ENCODE assay signal across 15 cellular contexts in genomic region chr5:157460921-157461792, GRCh38. TPM values are rescaled to one million over a fixed set of nuclear protein-coding genes. Genes with fewer than 3 reads are reported as not detected.
A peak's percentile ranks its signal among the peaks of the same experiment; 100 is the strongest.
DNase-seq lines count a peak whose midpoint lies in the region; ATAC-seq and TF ChIP-seq lines count a peak whose summit lies in the region.
"Had no signal": no experiment of that assay in that cellular context is flagged by ENCODE, and none has a peak within 500 bp of the region (broad histone marks: within the 10 kb centered on the region; RNA-seq: fewer than 3 reads in every experiment).

No MANE protein-coding gene starts in this region.

- peaks cover 33% of the 10 kb centered on the region for H3K4me1 Mint-ChIP-seq in stimulated activated naive CD8-positive, alpha-beta T cell treated with anti-CD3 and anti-CD28 coated beads, Interleukin-15, Interleukin-2, amounts not matched to agents 100 ng/mL and 50 ng/mL, for 24 hours (ENCODE audit: low read depth)
- H3K4me1 Mint-ChIP-seq in brain (peaks cover 42% of the 10 kb centered on the region), memory B cell (peaks cover 55% of the 10 kb centered on the region)

- ATAC-seq in stimulated activated naive CD8-positive, alpha-beta T cell treated with anti-CD3 and anti-CD28 coated beads, Interleukin-15, Interleukin-2, amounts not matched to agents 100 U/mL and 50 U/mL, for 24 hours, result no peak
- ATAC-seq in memory B cell (ENCODE audit: low read depth) (no peak), Right ventricle myocardium superior (ENCODE audit: poor library complexity) (no peak)

- H3K36me3 Mint-ChIP-seq in stimulated activated naive CD8-positive, alpha-beta T cell treated with anti-CD3 and anti-CD28 coated beads, Interleukin-15, Interleukin-2, amounts not matched to agents 100 ng/mL and 50 ng/mL, for 24 hours (ENCODE audit: low read depth), result no peaks in the 10 kb centered on the region
- H3K36me3 Mint-ChIP-seq in brain (no peaks in the 10 kb centered on the region), memory B cell (peaks cover 16% of the 10 kb centered on the region)

- H3K9me3 Mint-ChIP-seq in stimulated activated naive CD8-positive, alpha-beta T cell treated with anti-CD3 and anti-CD28 coated beads, Interleukin-15, Interleukin-2, amounts not matched to agents 100 ng/mL and 50 ng/mL, for 24 hours, result no peaks in the 10 kb centered on the region
- no peaks in the 10 kb centered on the region for H3K9me3 Mint-ChIP-seq in brain
- no peaks in the 10 kb centered on the region for H3K9me3 Mint-ChIP-seq in memory B cell

- H3K4me3 Mint-ChIP-seq in stimulated activated naive CD8-positive, alpha-beta T cell treated with anti-CD3 and anti-CD28 coated beads, Interleukin-15, Interleukin-2, amounts not matched to agents 100 ng/mL and 50 ng/mL, for 24 hours, result peak overlapping the region; percentile 72
- peak overlapping the region in 4 of 5 experiments; percentile 11 to 76 (median 71) for H3K4me3 Mint-ChIP-seq in brain
- H3K4me3 Mint-ChIP-seq in memory B cell, result peak overlapping the region; percentile 90

- peaks cover 41% of the 10 kb centered on the region for H3K27me3 Mint-ChIP-seq in stimulated activated naive CD8-positive, alpha-beta T cell treated with anti-CD3 and anti-CD28 coated beads, Interleukin-15, Interleukin-2, amounts not matched to agents 100 ng/mL and 50 ng/mL, for 24 hours
- H3K27me3 Mint-ChIP-seq in brain (peaks cover 25% of the 10 kb centered on the region), memory B cell (no peaks in the 10 kb centered on the region)

- peaks cover 52% of the 10 kb centered on the region for H3K4me1 ChIP-seq in vagina

- peak overlapping the region; percentile 49 for H3K27ac Mint-ChIP-seq in stimulated activated naive CD8-positive, alpha-beta T cell treated with anti-CD3 and anti-CD28 coated beads, Interleukin-15, Interleukin-2, amounts not matched to agents 100 ng/mL and 50 ng/mL, for 24 hours
- H3K27ac Mint-ChIP-seq in brain (no peak overlapping the region), memory B cell (peak overlapping the region; percentile 88)

- DNase-seq in stimulated activated naive CD8-positive, alpha-beta T cell treated with anti-CD3 and anti-CD28 coated beads, Interleukin-15, Interleukin-2, amounts not matched to agents 100 U/mL and 50 U/mL, for 24 hours, result no peak
- no peak for DNase-seq in memory B cell (ENCODE audit: low spot score in 2 of 2)
- DNase-seq in vagina (ENCODE audit: extremely low spot score in 2 of 2), result no peak
- DNase-seq in NCI-H1436 (lab: John Stamatoyannopoulos, UW), result no peak
- DNase-seq in Right ventricle myocardium superior, result no peak
- no peak for DNase-seq in epidermal melanocyte (ENCODE audit: insufficient read length, low spot score)
- DNase-seq: heart right ventricle, mesenchymal stem cell, MG63, NCI-H345, small intestine had no signal

- no peaks in the 10 kb centered on the region for H3K36me3 ChIP-seq in vagina
- H3K36me3 ChIP-seq: heart right ventricle, MG63 had no signal

- no peaks in the 10 kb centered on the region for H3K9me3 ChIP-seq in vagina
- H3K9me3 ChIP-seq: heart right ventricle, MG63 had no signal

- H3K27me3 ChIP-seq in vagina, result no peaks in the 10 kb centered on the region

- H3K4me3 ChIP-seq in vagina, result peak overlapping the region in 1 of 2 donors; percentile 51

- TF ChIP-seq POLR2A in vagina (IDR thresholded peaks at IDR 0.05), result no peak

- H3K27ac ChIP-seq in vagina, result peak overlapping the region; percentile 78
- H3K27ac ChIP-seq: heart right ventricle, HL-60 had no signal

- no peak for TF ChIP-seq CTCF in brain (conservative IDR thresholded peaks at IDR 0.05)
- no peak for TF ChIP-seq CTCF in vagina (IDR thresholded peaks at IDR 0.05)

- intact Hi-C loops in vagina (cut with DNase I), result loop anchor here (10.0 kb wide), 1 partner anchor 96 kb away; no protein-coding TSS in a partner anchor
- intact Hi-C loops in Right ventricle myocardium superior (cut with DNase I), result no loop called here

RNA-seq across cellular contexts. Expression of gene NIPAL4, which starts 1.1 kb away (rescaled TPM):
- polyA plus RNA-seq in brain (ENCODE audit: insufficient read depth, low read depth, low replicate concordance), result 4.3 TPM
- total RNA-seq in vagina (12.0 TPM), Right ventricle myocardium superior (not detected)
- total RNA-seq: dermis microvascular lymphatic vessel endothelial cell had no signal

Comparison
In these comparisons a context has a peak if more than half of its experiments do, and no peak if none do; other contexts are left out.
1. H3K27ac Mint-ChIP-seq: peak in stimulated activated naive CD8-positive, alpha-beta T cell treated with anti-CD3 and anti-CD28 coated beads, Interleukin-15, Interleukin-2, amounts not matched to agents 100 ng/mL and 50 ng/mL, for 24 hours (single experiment) and memory B cell (single experiment); none in brain (0 of 5).
2. RNA of gene NIPAL4, which starts 1.1 kb away (total RNA-seq): 12.0 TPM in vagina (single experiment); not detected in Right ventricle myocardium superior (single experiment); every median in the first group is over 10 times any median in the second.
3. Peak in every context shown above with its lines, with median percentiles within 50 percentile points of each other: H3K4me3 Mint-ChIP-seq.